Comparison of ENCODE assay signal across 8 cellular contexts in the genomic region with DNA sequence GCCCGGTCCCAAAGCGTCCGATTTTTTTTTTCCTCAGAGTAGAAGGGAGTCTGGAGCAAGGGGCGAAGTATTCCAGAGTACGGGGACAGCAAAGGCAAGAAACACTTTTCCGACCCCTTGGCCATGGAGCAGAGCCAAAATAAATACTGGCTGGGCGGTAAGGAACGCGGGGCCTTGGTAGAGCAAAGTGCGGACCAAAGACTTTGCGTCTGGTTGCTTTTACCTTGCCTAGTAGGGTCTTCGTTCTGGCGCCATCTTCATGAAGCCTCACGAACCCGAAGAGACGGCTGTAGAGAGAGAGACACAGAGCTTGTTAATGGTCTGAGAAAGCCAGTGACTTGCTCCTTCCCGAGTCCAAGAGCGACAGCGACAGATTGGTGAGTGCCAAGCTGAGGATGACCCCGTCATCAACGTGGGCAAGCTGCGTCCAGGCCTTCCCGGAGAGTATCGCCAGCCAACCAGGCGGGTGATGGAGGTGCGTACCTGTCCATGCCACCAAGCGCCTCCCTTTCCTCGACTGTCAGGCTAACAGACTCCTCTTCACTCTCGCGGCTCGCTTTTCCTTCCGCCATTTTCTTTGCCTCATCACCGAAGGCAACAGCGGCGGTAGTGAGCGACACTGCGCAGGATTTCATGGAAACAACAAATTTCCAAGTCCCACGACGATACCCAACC. TPM values are rescaled to one million over a fixed set of nuclear protein-coding genes. Genes with fewer than 3 reads are reported as not detected.
DNase-seq lines count a peak whose midpoint lies in the region; ATAC-seq and TF ChIP-seq lines count a peak whose summit lies in the region.

No MANE protein-coding gene starts in this region.

- TF ChIP-seq CTCF in AG04449 (IDR thresholded peaks at IDR 0.05; ENCODE audit: insufficient read depth, low read length, missing control alignments) (no peak), type B pancreatic cell (conservative IDR thresholded peaks at IDR 0.05) (no peak)

- H3K27ac Mint-ChIP-seq in activated CD4-positive, alpha-beta T cell treated with anti-CD3 and anti-CD28 coated beads for 36 hours = peak overlapping the region; percentile 98
- no peak overlapping the region for H3K27ac Mint-ChIP-seq in type B pancreatic cell

- H3K27me3 Mint-ChIP-seq in activated CD4-positive, alpha-beta T cell treated with anti-CD3 and anti-CD28 coated beads for 36 hours = no peaks in the 10 kb centered on the region
- H3K27me3 Mint-ChIP-seq in type B pancreatic cell = no peaks in the 10 kb centered on the region

- DNase-seq in AG04449 (ENCODE audit: low read depth, low spot score) (no peak), foreskin melanocyte (peak; percentile 24), type B pancreatic cell (ENCODE audit: extremely low spot score, unreplicated experiment) (no peak), T-helper 9 cell (no peak)
- DNase-seq in activated CD4-positive, alpha-beta T cell treated with anti-CD3 and anti-CD28 coated beads for 36 hours = peak; percentile 78
- peak; percentile 53 for DNase-seq in stimulated activated CD4-positive, alpha-beta T cell treated with anti-CD3 and anti-CD28 coated beads, Interleukin-4, amount 100 ng/mL, for 1 hour

- H3K4me1 Mint-ChIP-seq in activated CD4-positive, alpha-beta T cell treated with anti-CD3 and anti-CD28 coated beads for 36 hours = peaks cover 25% of the 10 kb centered on the region
- H3K4me1 Mint-ChIP-seq in type B pancreatic cell (ENCODE audit: unreplicated experiment) = no peaks in the 10 kb centered on the region

- POLR2A ChIA-PET in AG04449 (lab: Yijun Ruan, JAX) = no interaction called here
- POLR2A ChIA-PET in activated CD4-positive, alpha-beta T cell treated with anti-CD3 and anti-CD28 coated beads for 36 hours (lab: Charles Lee) = interaction anchor here (0.6 kb wide), 1 partner anchor 1506 kb away, joined by 5 read pairs; no protein-coding TSS in a partner anchor

- H3K4me3 ChIP-seq in AG04449 (ENCODE audit: low read depth, low read length) = peak overlapping the region; percentile 84

- peak overlapping the region; percentile 92 for H3K4me3 Mint-ChIP-seq in activated CD4-positive, alpha-beta T cell treated with anti-CD3 and anti-CD28 coated beads for 36 hours
- no peak overlapping the region for H3K4me3 Mint-ChIP-seq in type B pancreatic cell

- H3K9me3 Mint-ChIP-seq in activated CD4-positive, alpha-beta T cell treated with anti-CD3 and anti-CD28 coated beads for 36 hours (ENCODE audit: low read depth) = no peaks in the 10 kb centered on the region
- H3K9me3 Mint-ChIP-seq in type B pancreatic cell = no peaks in the 10 kb centered on the region

- H3K36me3 Mint-ChIP-seq in activated CD4-positive, alpha-beta T cell treated with anti-CD3 and anti-CD28 coated beads for 36 hours (ENCODE audit: low read depth) = peaks cover 21% of the 10 kb centered on the region
- no peaks in the 10 kb centered on the region for H3K36me3 Mint-ChIP-seq in type B pancreatic cell

- CTCF ChIA-PET in AG04449 (lab: Yijun Ruan, JAX) = interaction anchor here (1.5 kb wide), 1 partner anchor 9 kb away, joined by 3 read pairs; no protein-coding TSS in a partner anchor
- CTCF ChIA-PET in activated CD4-positive, alpha-beta T cell treated with anti-CD3 and anti-CD28 coated beads for 36 hours (lab: Charles Lee) = no interaction called here

- intact Hi-C loops in activated CD4-positive, alpha-beta T cell treated with anti-CD3 and anti-CD28 coated beads for 36 hours (cut with DNase I, micrococcal nuclease) = loop anchor here (1.0 to 10.0 kb wide), 8 partner anchors 42 to 862 kb away; a partner anchor contains a TSS

- ATAC-seq in HG02798 (IDR thresholded peaks at IDR 0.05; ENCODE audit: poor library complexity, unreplicated experiment) = peak; percentile 38
- ATAC-seq in activated CD4-positive, alpha-beta T cell treated with anti-CD3 and anti-CD28 coated beads for 36 hours = peak; percentile 55
- ATAC-seq in GM21723 (IDR thresholded peaks at IDR 0.05; ENCODE audit: unreplicated experiment) = no peak

RNA-seq across cellular contexts. Expression of a gene that starts 0.7 kb away (rescaled TPM):
- total RNA-seq in activated CD4-positive, alpha-beta T cell treated with anti-CD3 and anti-CD28 coated beads for 36 hours = 10 to 100 TPM; 14.6 to 17.1 TPM
- not detected in 2 replicates for total RNA-seq in type B pancreatic cell (ENCODE audit: low replicate concordance)

Comparison
In these comparisons a context has a peak if more than half of its experiments do, and no peak if none do; other contexts are left out.
1. DNase-seq: peak in activated CD4-positive, alpha-beta T cell treated with anti-CD3 and anti-CD28 coated beads for 36 hours (single experiment), foreskin melanocyte (single experiment) and stimulated activated CD4-positive, alpha-beta T cell treated with anti-CD3 and anti-CD28 coated beads, Interleukin-4, amount 100 ng/mL, for 1 hour (single experiment); none in AG04449 (single experiment), type B pancreatic cell (single experiment) and T-helper 9 cell (single experiment).